ENCODE assay signal across 8 cellular contexts in the genomic region with DNA sequence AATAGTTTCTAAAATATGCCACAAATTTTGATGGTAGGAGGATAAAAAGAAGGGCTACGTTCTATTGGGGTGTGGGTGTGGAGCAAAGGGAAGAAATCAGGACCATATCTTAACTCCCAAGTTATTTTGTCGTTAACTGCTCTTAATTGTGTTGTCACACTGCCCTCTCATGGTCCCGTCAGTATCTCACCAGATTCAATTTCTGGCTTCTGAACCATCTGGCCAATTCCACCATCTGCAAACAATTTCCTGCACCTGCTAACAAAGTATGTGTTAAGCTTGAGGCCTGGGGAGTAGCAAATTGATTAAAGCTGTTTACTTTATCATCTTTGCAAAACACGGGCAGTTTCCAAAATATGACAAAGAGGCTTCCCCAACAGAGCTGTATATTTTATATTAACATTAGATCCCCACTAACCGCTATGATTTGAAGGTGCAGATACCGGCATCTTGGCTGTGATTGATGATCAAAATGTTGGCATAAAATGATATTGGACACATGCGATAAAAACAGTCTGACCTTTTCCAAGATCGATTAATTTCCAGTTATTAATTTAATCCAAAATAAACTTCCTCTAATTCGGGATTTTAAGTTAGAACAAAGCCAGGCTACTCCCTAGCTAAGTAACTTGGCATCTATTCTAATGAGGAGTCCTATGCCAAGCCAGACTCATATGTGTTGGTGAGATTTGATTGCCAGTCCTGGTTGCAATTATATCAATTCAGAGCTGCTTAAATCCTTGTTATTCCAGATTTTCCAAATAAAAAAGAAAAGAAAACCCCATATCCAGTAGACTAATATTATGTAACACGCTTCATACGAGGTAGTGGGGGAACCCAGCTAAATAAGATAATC. TPM values are rescaled to one million over a fixed set of nuclear protein-coding genes. Genes with fewer than 3 reads are reported as not detected.
DNase-seq lines count a peak whose midpoint lies in the region; ATAC-seq and TF ChIP-seq lines count a peak whose summit lies in the region.

No MANE protein-coding gene starts in this region.

- no peaks in the 10 kb centered on the region for H3K4me1 ChIP-seq in esophagus squamous epithelium

- peaks cover 0 to 16% (median 9%) of the 10 kb centered on the region in 3 donors for H3K9me3 ChIP-seq in esophagus squamous epithelium

- TF ChIP-seq POLR2A in esophagus squamous epithelium (IDR thresholded peaks at IDR 0.05) = no peak

- in situ Hi-C loops in SK-MEL-5 (cut with HindIII; ENCODE audit: low pct_unique_long_range_greater_than_20kb, low sequenced_read_pairs) = no loop called here

- no peaks in the 10 kb centered on the region for H3K27me3 Mint-ChIP-seq in naive B cell

- H3K36me3 Mint-ChIP-seq in naive B cell = no peaks in the 10 kb centered on the region

- peak; percentile 75 for DNase-seq in AG08396 (ENCODE audit: low spot score)
- DNase-seq in NCI-H1092 treated with DMSO at 0.1 percent for 48 hours (lab: John Stamatoyannopoulos, UW) = peak; percentile 88
- peak; percentile 73 for DNase-seq in SK-MEL-5 (ENCODE audit: low read depth, low spot score)
- DNase-seq in esophagus squamous epithelium (lab: John Stamatoyannopoulos, UW) = no peak
- DNase-seq in naive B cell = peak; percentile 27
- DNase-seq in mesenteric fat pad (ENCODE audit: low spot score) = no peak
- DNase-seq in stimulated activated CD8-positive, alpha-beta memory T cell treated with anti-CD3 and anti-CD28 coated beads, Interleukin-4, amount 100 ng/mL, for 48 hours = no peak

- H3K27me3 ChIP-seq in esophagus squamous epithelium = no peaks in the 10 kb centered on the region

- H3K27ac Mint-ChIP-seq in naive B cell = peak overlapping the region in 1 of 6 donors; percentile 30

- H3K4me3 ChIP-seq in esophagus squamous epithelium = no peak overlapping the region

- H3K4me1 Mint-ChIP-seq in naive B cell = peaks cover 11 to 15% (median 13%) of the 10 kb centered on the region in 3 donors

- H3K27ac ChIP-seq in esophagus squamous epithelium = no peak overlapping the region

- ATAC-seq in GM18861 (IDR thresholded peaks at IDR 0.05; ENCODE audit: unreplicated experiment) (peak; percentile 47), naive B cell (ENCODE audit: low read depth in 2 of 2) (no peak)

- intact Hi-C loops in esophagus squamous epithelium (cut with DNase I) = loop anchor here (10.0 kb wide), 1 partner anchor 307 kb away; no protein-coding TSS in a partner anchor

- peaks cover 0 to 19% (median 8%) of the 10 kb centered on the region in 7 donors for H3K9me3 Mint-ChIP-seq in naive B cell

- peak in 5 of 6 experiments; percentile 27 to 51 (median 40) for TF ChIP-seq CTCF in esophagus squamous epithelium (IDR thresholded peaks at IDR 0.05)

- H3K4me3 Mint-ChIP-seq in naive B cell = no peak overlapping the region

- 31% methylated on average over 11 of the region's 11 CpGs for WGBS in esophagus squamous epithelium, 2 donors

- H3K36me3 ChIP-seq in esophagus squamous epithelium = no peaks in the 10 kb centered on the region

RNA-seq across cellular contexts. Expression of gene DNM1L, which starts 6.9 kb away (rescaled TPM):
- 63.4 and 68.5 TPM in 2 replicates for total RNA-seq in SK-MEL-5 (2014; rRNA removed; shearing (Covaris generic))
- polyA plus RNA-seq in SK-MEL-5 (2015; cell fraction: cytosol; rRNA removed) = 44.8 and 72.3 TPM in 2 replicates
- polyA plus RNA-seq in SK-MEL-5 (2015; cell fraction: nucleus; rRNA removed) = 198 and 260 TPM in 2 replicates
- total RNA-seq in esophagus squamous epithelium = 10 to 100 TPM; 28.2 to 66.2 (median 48.6) TPM
- polyA plus RNA-seq in naive B cell (ENCODE audit: low read depth in 6 of 6) = 10 to 100 TPM in 5 of 6 donors, 1 to 10 TPM in 1; 5.2 to 22.2 (median 15.9) TPM
- 65.8 TPM for total RNA-seq in mesenteric fat pad

Comparison
In these comparisons a context has a peak if more than half of its experiments do, and no peak if none do; other contexts are left out.
1. DNase-seq: peak in AG08396 (single experiment), NCI-H1092 treated with DMSO at 0.1 percent for 48 hours (single experiment), SK-MEL-5 (single experiment) and naive B cell (single experiment); none in esophagus squamous epithelium (single experiment), mesenteric fat pad (single experiment) and stimulated activated CD8-positive, alpha-beta memory T cell treated with anti-CD3 and anti-CD28 coated beads, Interleukin-4, amount 100 ng/mL, for 48 hours (single experiment).